In the genomic region with DNA sequence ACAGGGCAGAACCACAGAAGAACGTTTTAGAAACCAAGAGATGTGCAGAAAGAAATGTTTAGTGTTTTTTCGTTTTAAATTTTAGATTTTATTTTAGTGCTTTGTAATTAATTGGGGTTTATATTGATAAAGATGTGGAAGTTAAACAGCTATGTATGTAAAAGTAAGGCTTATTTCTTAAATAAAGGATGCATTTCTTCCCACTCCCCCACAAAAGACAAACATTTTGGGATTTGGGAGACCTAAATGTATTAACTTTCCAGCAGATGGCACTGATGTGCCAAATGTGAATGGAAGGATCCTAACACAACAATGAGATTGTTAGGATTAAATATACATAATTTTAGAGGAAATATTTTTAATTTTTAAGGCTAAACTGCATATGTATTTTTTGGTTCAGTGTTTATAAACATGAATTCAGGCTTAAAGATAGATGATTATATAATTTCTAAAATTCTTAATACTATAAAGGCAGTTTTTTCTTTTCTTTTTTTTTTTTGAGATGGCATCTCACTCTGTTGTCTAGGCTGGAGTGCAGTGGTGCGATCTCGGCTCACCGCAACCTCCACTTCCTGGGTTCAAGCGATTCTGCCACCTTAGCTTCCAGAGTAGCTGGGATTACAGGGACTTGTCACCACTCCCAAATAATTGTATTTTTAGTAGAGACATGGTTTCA, we compare ENCODE assay signal across 10 cellular contexts. TPM values are rescaled to one million over a fixed set of nuclear protein-coding genes. Genes with fewer than 3 reads are reported as not detected.
DNase-seq lines count a peak whose midpoint lies in the region; ATAC-seq and TF ChIP-seq lines count a peak whose summit lies in the region.
"Had no signal": no experiment of that assay in that cellular context is flagged by ENCODE, and none has a peak within 500 bp of the region (broad histone marks: within the 10 kb centered on the region; RNA-seq: fewer than 3 reads in every experiment).

No MANE protein-coding gene starts in this region.

- POLR2A ChIA-PET in HEK293 (lab: Yijun Ruan, JAX): no interaction called here

- no peak overlapping the region for H3K4me3 Mint-ChIP-seq in activated T-helper 1 cell treated with anti-CD3 and anti-CD28 coated beads, Interleukin-12 subunit alpha, Interleukin-12 subunit beta, Interleukin-2, Interleukin-4 antibody, amounts not matched to agents 30 ng/mL and 10 ng/mL and 1 ng/mL, durations not matched to agents 14 hours and 24 hours and 36 hours

- H3K9me3 ChIP-seq in HEK293 (ENCODE audit: control insufficient read depth, insufficient read depth, low read depth, low read length): no peaks in the 10 kb centered on the region

- peaks cover 5 to 31% of the 10 kb centered on the region in 2 experiments; a peak in 2 of 3 replicates for H3K36me3 ChIP-seq in HEK293 (ENCODE audit: control insufficient read depth in 2 of 2, insufficient read depth in 1 of 2, low read length in 2 of 2)

- no peaks in the 10 kb centered on the region for H3K4me1 ChIP-seq in HEK293 (ENCODE audit: control insufficient read depth, insufficient read depth, low read length)

- H3K27ac Mint-ChIP-seq in activated T-helper 1 cell treated with anti-CD3 and anti-CD28 coated beads, Interleukin-12 subunit alpha, Interleukin-12 subunit beta, Interleukin-2, Interleukin-4 antibody, amounts not matched to agents 30 ng/mL and 10 ng/mL and 1 ng/mL, durations not matched to agents 14 hours and 24 hours and 36 hours: no peak overlapping the region

- intact Hi-C loops in activated T-helper 1 cell treated with anti-CD3 and anti-CD28 coated beads, Interleukin-12 subunit alpha, Interleukin-12 subunit beta, Interleukin-2, Interleukin-4 antibody, amounts not matched to agents 30 ng/mL and 10 ng/mL and 1 ng/mL, durations not matched to agents 14 hours and 24 hours and 36 hours (cut with micrococcal nuclease): loop anchor here (1.0 to 5.0 kb wide), 5 partner anchors 65 to 427 kb away; partner anchors contain the start of gene DOK5

- CTCF ChIA-PET in HEK293 (lab: Yijun Ruan, JAX): interaction anchor here (0.7 to 2.0 kb wide), 9 partner anchors 10 to 431 kb away, joined by 3 to 12 read pairs (median 6); partner anchors contain the start of gene PFDN4

- no peak overlapping the region for H3K27ac ChIP-seq in HEK293 (ENCODE audit: extremely low read depth, low read depth, low read length)

- H3K4me3 ChIP-seq in AG10803 (ENCODE audit: low read length) (no peak overlapping the region), HEK293 (ENCODE audit: low read depth, low read length) (no peak overlapping the region)

- peaks cover 22% of the 10 kb centered on the region for H3K4me1 Mint-ChIP-seq in activated T-helper 1 cell treated with anti-CD3 and anti-CD28 coated beads, Interleukin-12 subunit alpha, Interleukin-12 subunit beta, Interleukin-2, Interleukin-4 antibody, amounts not matched to agents 30 ng/mL and 10 ng/mL and 1 ng/mL, durations not matched to agents 14 hours and 24 hours and 36 hours (ENCODE audit: low read depth)

- TF ChIP-seq CTCF in AG10803 (conservative IDR thresholded peaks at IDR 0.05; ENCODE audit: low read length): peak; percentile 78
- no peak for TF ChIP-seq CTCF in HEK293 (tag by site-specific recombination; IDR thresholded peaks at IDR 0.05)

- H3K9me3 Mint-ChIP-seq in activated T-helper 1 cell treated with anti-CD3 and anti-CD28 coated beads, Interleukin-12 subunit alpha, Interleukin-12 subunit beta, Interleukin-2, Interleukin-4 antibody, amounts not matched to agents 30 ng/mL and 10 ng/mL and 1 ng/mL, durations not matched to agents 14 hours and 24 hours and 36 hours: no peaks in the 10 kb centered on the region

- ATAC-seq in SK-N-SH treated with all-trans-retinoic acid at 6 μM for 48 hours (peak; percentile 65; the same call in 2 of the 3 replicates), HG03025 (IDR thresholded peaks at IDR 0.05; ENCODE audit: low FRiP score, unreplicated experiment) (no peak), GM21717 (IDR thresholded peaks at IDR 0.05; ENCODE audit: unreplicated experiment) (no peak), GM18870 (IDR thresholded peaks at IDR 0.05; ENCODE audit: unreplicated experiment) (no peak)

- no peaks in the 10 kb centered on the region for H3K27me3 Mint-ChIP-seq in activated T-helper 1 cell treated with anti-CD3 and anti-CD28 coated beads, Interleukin-12 subunit alpha, Interleukin-12 subunit beta, Interleukin-2, Interleukin-4 antibody, amounts not matched to agents 30 ng/mL and 10 ng/mL and 1 ng/mL, durations not matched to agents 14 hours and 24 hours and 36 hours (ENCODE audit: insufficient read depth)

- DNase-seq in AG10803 (ENCODE audit: low read depth): peak; percentile 52
- DNase-seq in iris pigment epithelial cell (ENCODE audit: low read depth): peak; percentile 46
- no peak for DNase-seq in activated T-helper 1 cell treated with anti-CD3 and anti-CD28 coated beads, Interleukin-12 subunit alpha, Interleukin-12 subunit beta, Interleukin-2, Interleukin-4 antibody, amounts not matched to agents 30 ng/mL and 10 ng/mL and 1 ng/mL, durations not matched to agents 14 hours and 24 hours and 36 hours (ENCODE audit: low spot score)

- H3K36me3 Mint-ChIP-seq in activated T-helper 1 cell treated with anti-CD3 and anti-CD28 coated beads, Interleukin-12 subunit alpha, Interleukin-12 subunit beta, Interleukin-2, Interleukin-4 antibody, amounts not matched to agents 30 ng/mL and 10 ng/mL and 1 ng/mL, durations not matched to agents 14 hours and 24 hours and 36 hours (ENCODE audit: low read depth): peaks cover 22% of the 10 kb centered on the region

TF ChIP-seq in HEK293, 187 proteins besides CTCF, POLR2A, EP300 and RAD21:
- peak; percentile 57 for TF ChIP-seq ZNF654 (tag by site-specific recombination; IDR thresholded peaks at IDR 0.05; ENCODE audit: low read depth)
- TF ChIP-seq ZNF549 (tag by site-specific recombination; IDR thresholded peaks at IDR 0.05): no peak
- TF ChIP-seq, protein P1, sequence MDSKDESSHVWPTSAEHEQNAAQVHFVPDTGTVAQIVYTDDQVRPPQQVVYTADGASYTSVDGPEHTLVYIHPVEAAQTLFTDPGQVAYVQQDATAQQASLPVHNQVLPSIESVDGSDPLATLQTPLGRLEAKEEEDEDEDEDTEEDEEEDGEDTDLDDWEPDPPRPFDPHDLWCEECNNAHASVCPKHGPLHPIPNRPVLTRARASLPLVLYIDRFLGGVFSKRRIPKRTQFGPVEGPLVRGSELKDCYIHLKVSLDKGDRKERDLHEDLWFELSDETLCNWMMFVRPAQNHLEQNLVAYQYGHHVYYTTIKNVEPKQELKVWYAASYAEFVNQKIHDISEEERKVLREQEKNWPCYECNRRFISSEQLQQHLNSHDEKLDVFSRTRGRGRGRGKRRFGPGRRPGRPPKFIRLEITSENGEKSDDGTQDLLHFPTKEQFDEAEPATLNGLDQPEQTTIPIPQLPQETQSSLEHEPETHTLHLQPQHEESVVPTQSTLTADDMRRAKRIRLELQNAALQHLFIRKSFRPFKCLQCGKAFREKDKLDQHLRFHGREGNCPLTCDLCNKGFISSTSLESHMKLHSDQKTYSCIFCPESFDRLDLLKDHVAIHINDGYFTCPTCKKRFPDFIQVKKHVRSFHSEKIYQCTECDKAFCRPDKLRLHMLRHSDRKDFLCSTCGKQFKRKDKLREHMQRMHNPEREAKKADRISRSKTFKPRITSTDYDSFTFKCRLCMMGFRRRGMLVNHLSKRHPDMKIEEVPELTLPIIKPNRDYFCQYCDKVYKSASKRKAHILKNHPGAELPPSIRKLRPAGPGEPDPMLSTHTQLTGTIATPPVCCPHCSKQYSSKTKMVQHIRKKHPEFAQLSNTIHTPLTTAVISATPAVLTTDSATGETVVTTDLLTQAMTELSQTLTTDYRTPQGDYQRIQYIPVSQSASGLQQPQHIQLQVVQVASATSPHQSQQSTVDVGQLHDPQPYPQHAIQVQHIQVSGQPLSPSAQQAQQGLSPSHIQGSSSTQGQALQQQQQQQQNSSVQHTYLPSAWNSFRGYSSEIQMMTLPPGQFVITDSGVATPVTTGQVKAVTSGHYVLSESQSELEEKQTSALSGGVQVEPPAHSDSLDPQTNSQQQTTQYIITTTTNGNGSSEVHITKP (tag by site-specific recombination; IDR thresholded peaks at IDR 0.05): peak; percentile 79

TF ChIP-seq in SK-N-SH treated with all-trans-retinoic acid at 6 μM for 48 hours, 23 proteins besides CTCF, POLR2A, EP300 and RAD21:
- TF ChIP-seq BACH2 (CRISPR knock-in tag; IDR thresholded peaks at IDR 0.05; ENCODE audit: borderline replicate concordance) (no peak), PPARA (CRISPR knock-in tag; IDR thresholded peaks at IDR 0.05; ENCODE audit: borderline replicate concordance) (no peak), ZNF8 (CRISPR knock-in tag; IDR thresholded peaks at IDR 0.05) (no peak), CSDC2 (CRISPR knock-in tag; IDR thresholded peaks at IDR 0.05) (no peak), ARNTL (CRISPR knock-in tag; IDR thresholded peaks at IDR 0.05; ENCODE audit: borderline replicate concordance, low read depth) (no peak)

RNA-seq across cellular contexts. Expression of gene PFDN4, which starts 12.0 kb away (rescaled TPM):
- total RNA-seq in activated T-helper 1 cell treated with anti-CD3 and anti-CD28 coated beads, Interleukin-12 subunit alpha, Interleukin-12 subunit beta, Interleukin-2, Interleukin-4 antibody, amounts not matched to agents 30 ng/mL and 10 ng/mL and 1 ng/mL, durations not matched to agents 14 hours and 24 hours and 36 hours: 72.6 and 75.8 TPM in 2 replicates

RNA-seq across cellular contexts. Expression of gene CYP24A1, which starts 46.1 kb away (rescaled TPM):
- not detected in 2 replicates for total RNA-seq in activated T-helper 1 cell treated with anti-CD3 and anti-CD28 coated beads, Interleukin-12 subunit alpha, Interleukin-12 subunit beta, Interleukin-2, Interleukin-4 antibody, amounts not matched to agents 30 ng/mL and 10 ng/mL and 1 ng/mL, durations not matched to agents 14 hours and 24 hours and 36 hours
- total RNA-seq: glomerular endothelial cell, temporal lobe had no signal
